30 cellular contexts compared by ENCODE assay signal in genomic region chr2:159925975-159926374, GRCh38. TPM values are rescaled to one million over a fixed set of nuclear protein-coding genes. Genes with fewer than 3 reads are reported as not detected.
DNase-seq lines count a peak whose midpoint lies in the region; ATAC-seq, FAIRE-seq and TF ChIP-seq lines count a peak whose summit lies in the region.
"Had no signal": no experiment of that assay in that cellular context is flagged by ENCODE, and none has a peak within 500 bp of the region (broad histone marks: within the 10 kb centered on the region; RNA-seq: fewer than 3 reads in every experiment).

No MANE protein-coding gene starts in this region.

- intact Hi-C loops in GM12878 (cut with micrococcal nuclease; ENCODE audit: unreplicated experiment) (no loop called here), stomach (cut with DNase I; ENCODE audit: low total_unique reads) (no loop called here)

- DNase-seq in NCI-H2196 (lab: John Stamatoyannopoulos, UW; ENCODE audit: unreplicated experiment) (peak; percentile 21), NCI-H2196 treated with DMSO at 0.1 percent for 48 hours (lab: John Stamatoyannopoulos, UW; ENCODE audit: unreplicated experiment) (no peak), NCI-H2081 treated with DMSO at 0.1 percent for 48 hours (lab: John Stamatoyannopoulos, UW) (peak; percentile 70), GM12878 (ENCODE audit: low read depth, low spot score) (no peak), neuronal stem cell (ENCODE audit: low spot score) (no peak), caudate nucleus (lab: John Stamatoyannopoulos, UW) (no peak), stomach (no peak)
- DNase-seq: activated CD4-positive, alpha-beta T cell treated with anti-CD3 and anti-CD28 coated beads for 36 hours; activated CD8-positive, alpha-beta memory T cell treated with anti-CD3 and anti-CD28 coated beads for 24 hours; activated T-cell treated with anti-CD3 and anti-CD28 coated beads for 4 hours; CD8-positive, alpha-beta memory T cell; effector CD8-positive, alpha-beta T cell; H9; MG63; NCI-H446; nephron progenitor cell; OCI-M1; pancreas; right cardiac atrium; stimulated activated CD4-positive, alpha-beta T cell treated with anti-CD3 and anti-CD28 coated beads, Interleukin-2, amount 100 ng/mL, for 24 hours; T-helper 9 cell had no signal

- no peak overlapping the region for H3K14ac ChIP-seq in neuronal stem cell (ENCODE audit: low read length)

- H3K4me1 ChIP-seq in GM12878 (ENCODE audit: control insufficient read depth, insufficient read depth, low read length): peaks cover 20% of the 10 kb centered on the region
- H3K4me1 ChIP-seq in neuronal stem cell (ENCODE audit: control insufficient read depth in 2 of 2, insufficient read depth in 1 of 2, low read depth in 1 of 2, low read length in 2 of 2): no peaks in the 10 kb centered on the region
- peaks cover 0 to 8% (median 4%) of the 10 kb centered on the region in 4 donors for H3K4me1 ChIP-seq in stomach
- H3K4me1 ChIP-seq: pancreas, SJSA1 had no signal

- H3K36me3 ChIP-seq in GM12878 (ENCODE audit: control insufficient read depth in 2 of 2, insufficient read depth in 2 of 2, low read length in 1 of 2) (no peaks in the 10 kb centered on the region), neuronal stem cell (replicated peaks in 1 of 2; ENCODE audit: control insufficient read depth in 2 of 2, insufficient read depth in 2 of 2, low read length in 2 of 2) (no peaks in the 10 kb centered on the region), stomach (no peaks in the 10 kb centered on the region)
- H3K36me3 ChIP-seq: MG63, pancreas, SJSA1, thoracic aorta had no signal

- H4K8ac ChIP-seq in neuronal stem cell (ENCODE audit: low read depth, low read length): no peak overlapping the region

- no peaks in the 10 kb centered on the region for H3K79me2 ChIP-seq in GM12878 (ENCODE audit: control insufficient read depth, insufficient read depth, low read length)

- H3K18ac ChIP-seq in neuronal stem cell (ENCODE audit: low read length): no peak overlapping the region

- H3K4me3 ChIP-seq in GM12878 (no peak overlapping the region), neuronal stem cell (ENCODE audit: low read length in 2 of 2) (no peak overlapping the region), stomach (no peak overlapping the region)
- H3K4me3 ChIP-seq: MG63, pancreas, SJSA1, smooth muscle cell, thoracic aorta had no signal

- no peak overlapping the region for H3K4ac ChIP-seq in neuronal stem cell (ENCODE audit: low read length)

- H3K9me3 ChIP-seq in GM12878 (replicated peaks; ENCODE audit: control insufficient read depth, insufficient read depth, low read length): no peaks in the 10 kb centered on the region
- peaks cover 0 to 2% of the 10 kb centered on the region in 2 donors for H3K9me3 ChIP-seq in neuronal stem cell (replicated peaks in 1 of 2; ENCODE audit: control insufficient read depth in 2 of 2, insufficient read depth in 1 of 2, low read depth in 1 of 2, low read length in 2 of 2)
- H3K9me3 ChIP-seq in stomach: peaks cover 0 to 12% (median 4%) of the 10 kb centered on the region in 4 donors
- H3K9me3 ChIP-seq: pancreas, SJSA1 had no signal

- 80% methylated on average over 3 of the region's 3 CpGs for WGBS in GM12878 (ENCODE audit: insufficient coverage, insufficient replicate concordance, low lambda C conversion rate, missing lambda C conversion rate)
- WGBS in neuronal stem cell (ENCODE audit: extremely low coverage in 2 of 2, insufficient read length in 2 of 2, insufficient replicate concordance in 1 of 2), 2 donors: no CpG with 5 or more reads among the region's 3 CpGs
- WGBS in stomach, 5 donors: 31 to 62% (median 39%) methylated on average over 3 of the region's 3 CpGs

- H2AFZ ChIP-seq in GM12878 (ENCODE audit: control insufficient read depth, low read depth, low read length): peak overlapping the region; percentile 26
- H2AFZ ChIP-seq in neuronal stem cell (ENCODE audit: low read length): no peak overlapping the region

- in situ Hi-C loops in GM12878 (cut with MboI): no loop called here

- H3K9ac ChIP-seq in GM12878 (ENCODE audit: control insufficient read depth, insufficient read depth, low read length) (no peak overlapping the region), neuronal stem cell (ENCODE audit: low read depth, low read length, poor library complexity) (no peak overlapping the region)
- H3K9ac ChIP-seq: KMS-11 had no signal

- no peak overlapping the region for H2AK5ac ChIP-seq in neuronal stem cell (ENCODE audit: low read depth, low read length)

- TF ChIP-seq CTCF in GM12878 (IDR thresholded peaks at IDR 0.05 in 2 of 3, conservative IDR thresholded peaks at IDR 0.05 in 1 of 3; ENCODE audit: control insufficient read depth in 2 of 3, extremely low read depth in 1 of 3, insufficient read depth in 1 of 3, low read depth in 3 of 3, low read length in 3 of 3) (no peak), stomach (IDR thresholded peaks at IDR 0.05) (no peak)

- H2BK12ac ChIP-seq in neuronal stem cell (ENCODE audit: low read length): no peak overlapping the region

- H3K27me3 ChIP-seq in GM12878 (replicated peaks in 1 of 2; ENCODE audit: control insufficient read depth in 2 of 2, insufficient read depth in 2 of 2, low read length in 1 of 2): no peaks in the 10 kb centered on the region
- peaks cover 0 to 7% (median 0%) of the 10 kb centered on the region in 3 experiments for H3K27me3 ChIP-seq in neuronal stem cell (ENCODE audit: control insufficient read depth in 3 of 3, insufficient read depth in 3 of 3, low read depth in 1 of 3, low read length in 3 of 3)
- H3K27me3 ChIP-seq in stomach: peaks cover 0 to 5% (median 0%) of the 10 kb centered on the region in 3 donors
- H3K27me3 ChIP-seq: MG63, pancreas, SJSA1 had no signal

- H3K79me1 ChIP-seq in neuronal stem cell (ENCODE audit: low read depth, low read length): no peaks in the 10 kb centered on the region

- SMC1A ChIA-PET in GM12878 (lab: Charles Lee; ENCODE audit: uncharacterized antibody, unreplicated experiment): interaction anchor here (0.6 to 51.7 kb wide), 10 partner anchors 12 to 653 kb away, joined by 3 to 1536 read pairs (median 4); partner anchors contain the start of gene LY75

- H3K4me2 ChIP-seq in GM12878 (ENCODE audit: control insufficient read depth, insufficient read depth) (no peak overlapping the region), neuronal stem cell (ENCODE audit: insufficient read depth, low read length, poor library complexity, severe bottlenecking) (no peak overlapping the region)
- H3K4me2 ChIP-seq: KMS-11, smooth muscle cell had no signal

- H4K91ac ChIP-seq in neuronal stem cell (ENCODE audit: low read depth, low read length, poor library complexity): no peak overlapping the region

- no peak for ATAC-seq in GM12878
- ATAC-seq: activated CD4-positive, alpha-beta T cell treated with anti-CD3 and anti-CD28 coated beads for 36 hours; left lobe of liver; right cardiac atrium had no signal

- no peak for FAIRE-seq in GM12878 (lab: Jason Lieb, UNC)
- FAIRE-seq: colon, G401.6, pancreas, urothelium cell line had no signal

- no peaks in the 10 kb centered on the region for H4K20me1 ChIP-seq in GM12878 (ENCODE audit: control insufficient read depth, insufficient read depth)

- no peak for TF ChIP-seq RAD21 in GM12878 (IDR thresholded peaks at IDR 0.05; ENCODE audit: insufficient read depth, low read depth, low read length)

- TF ChIP-seq POLR2A in GM12878 (IDR thresholded peaks at IDR 0.05; ENCODE audit: low read depth, low read length) (no peak), stomach (IDR thresholded peaks at IDR 0.05) (no peak)

- no peak overlapping the region for H2BK5ac ChIP-seq in neuronal stem cell (ENCODE audit: low read length)

- no peak overlapping the region for H3K27ac ChIP-seq in GM12878 (ENCODE audit: control insufficient read depth, insufficient read depth)
- no peak overlapping the region for H3K27ac ChIP-seq in neuronal stem cell (replicated peaks; ENCODE audit: low read length)
- H3K27ac ChIP-seq in caudate nucleus (ENCODE audit: low read depth, low read length): no peak overlapping the region
- H3K27ac ChIP-seq in stomach: no peak overlapping the region
- H3K27ac ChIP-seq: epithelial cell of prostate, KMS-11, pancreas, SJSA1, thoracic aorta had no signal

- no TSS peak for BruUV-seq in GM12878 (replicated peaks; lab: Mats Ljungman, UMichigan)

- POLR2A ChIA-PET in GM12878 (lab: Charles Lee): interaction anchor here (0.7 to 46.2 kb wide), 4 partner anchors 11 to 93 kb away, joined by 4 to 840 read pairs (median 4); partner anchors contain the start of gene LY75

- CTCF ChIA-PET in GM12878 (lab: Yijun Ruan, JAX): interaction anchor here (0.8 to 11.6 kb wide), 7 partner anchors 12 to 120 kb away, joined by 3 to 335 read pairs (median 5); partner anchors contain the start of gene LY75

- RAD21 ChIA-PET in GM12878 (lab: Charles Lee; ENCODE audit: unreplicated experiment): interaction anchor here (0.6 to 1.6 kb wide), 11 partner anchors 10 to 214 kb away, joined by 3 to 11 read pairs (median 4); partner anchors contain the start of gene MARCHF7

- no peak overlapping the region for H3K23ac ChIP-seq in neuronal stem cell (ENCODE audit: low read depth, low read length, poor library complexity)

- no peak overlapping the region for H2BK15ac ChIP-seq in neuronal stem cell (ENCODE audit: low read length)

- H2BK120ac ChIP-seq in neuronal stem cell (ENCODE audit: low read depth, low read length): no peak overlapping the region

- TF ChIP-seq EP300 in GM12878 (IDR thresholded peaks at IDR 0.05; ENCODE audit: borderline replicate concordance in 1 of 2, control insufficient read depth in 1 of 2, low read depth in 2 of 2, low read length in 2 of 2) (no peak), stomach (IDR thresholded peaks at IDR 0.05) (no peak)

RNA-seq across cellular contexts. Expression of gene LY75, which starts 21.4 kb away (rescaled TPM):
- total RNA-seq in GM12878 (2013; cell fraction: nucleolus; rRNA removed): 524 and 549 TPM in 2 replicates
- total RNA-seq in GM12878 (2014; rRNA removed) (89.9 and 105 TPM in 2 replicates), GM12878 (2014; rRNA removed; fragmentation: Illumina TruSeq; extraction: Trizol) (91.0 and 96.4 TPM in 2 replicates), GM12878 (2021) (61.1 and 65.2 TPM in 2 replicates), stomach (10 to 100 TPM in 2 of 5 donors, 1 to 10 TPM in 2, not detected in 1; 4.5 to 26.8 (median 12.9) TPM)
- polyA plus RNA-seq in GM12878 (2011; ENCODE audit: low read depth): 29.9 TPM
- polyA plus RNA-seq in GM12878 (2011; rRNA removed) (112 and 124 TPM in 2 replicates), GM12878 (2014; fragmentation: Illumina TruSeq; extraction: Trizol) (87.3 and 115 TPM in 2 replicates), GM12878 (2014; fragmentation: Nextera tagmentation; extraction: Ambion mirVana) (10 to 100 TPM; 17.6 to 17.8 TPM), GM12878 (2014; rRNA removed) (52.2 and 64.8 TPM in 2 replicates), GM12878 (2016; fragmentation: Nextera tagmentation; extraction: Ambion mirVana) (10 to 100 TPM; 48.7 to 55.4 TPM), stomach (1 to 10 TPM; 1.4 to 4.3 (median 3.1) TPM)
- 69.4 and 74.5 TPM in 2 replicates for polyA plus RNA-seq in GM12878 (2011; cell fraction: cytosol; rRNA removed)
- 69.0 and 84.1 TPM in 2 replicates for polyA plus RNA-seq in GM12878 (2011; cell fraction: nucleus; rRNA removed)
- polyA plus RNA-seq in GM12878 (2012): 35.4 and 61.7 TPM in 2 replicates
- 155 and 171 TPM in 2 replicates for polyA minus RNA-seq in GM12878 (2011; rRNA and poly(A)+ RNA removed)
- 26.6 and 28.9 TPM in 2 replicates for polyA minus RNA-seq in GM12878 (2011; cell fraction: cytosol; rRNA and poly(A)+ RNA removed)
- 178 and 224 TPM in 2 replicates for polyA minus RNA-seq in GM12878 (2011; cell fraction: nucleus; rRNA and poly(A)+ RNA removed)
- polyA plus RNA-seq in neuronal stem cell (2013, experiment 1 of 2): 0.06 TPM
- 0.10 TPM for polyA plus RNA-seq in neuronal stem cell (2013, experiment 2 of 2)
- total RNA-seq: SJSA1, smooth muscle cell had no signal

Comparison
In these comparisons a context has a peak if more than half of its experiments do, and no peak if none do; other contexts are left out.
1. DNase-seq: peak in NCI-H2196 (single experiment) and NCI-H2081 treated with DMSO at 0.1 percent for 48 hours (single experiment); none in NCI-H2196 treated with DMSO at 0.1 percent for 48 hours (single experiment), GM12878 (single experiment), neuronal stem cell (single experiment), caudate nucleus (0 of 61) and stomach (single experiment).